Comparison of ENCODE assay signal across 20 cellular contexts in genomic region chr10:77308084-77308732, GRCh38.
"Had no signal": no experiment of that assay in that cellular context is flagged by ENCODE, and none has a peak within 500 bp of the region (broad histone marks: within the 10 kb centered on the region; RNA-seq: fewer than 3 reads in every experiment).

No MANE protein-coding gene starts in this region.

- DNase-seq: activated CD4-positive, alpha-beta T cell treated with anti-CD3 and anti-CD28 coated beads, Interleukin-2, amount 50 U/mL, for 48 hours; activated CD4-positive, CD25-positive, alpha-beta regulatory T cell treated with anti-CD3 and anti-CD28 coated beads, Interleukin-2, amount 50 U/mL, for 72 hours; activated CD8-positive, alpha-beta memory T cell treated with anti-CD3 and anti-CD28 coated beads, Interleukin-2, amount 10 ng/mL, durations not matched to agents 7 days and 5 days; activated gamma-delta T cell; activated T-cell treated with anti-CD3 and anti-CD28 coated beads, Interleukin-2, amount 50 U/mL, for 24 hours; brain microvascular endothelial cell; cerebellar nuclear complex; erythroblast; glutamatergic neuron; mammary epithelial cell; natural killer cell; occipital lobe; stimulated activated CD4-positive, alpha-beta T cell treated with anti-CD3 and anti-CD28 coated beads, Interleukin-4, amount 100 ng/mL, for 1 hour; stimulated activated CD8-positive, alpha-beta memory T cell treated with anti-CD3 and anti-CD28 coated beads, Interleukin-4, amount 100 ng/mL, for 48 hours; stomach; T-helper 2 cell had no signal

- H3K36me3 Mint-ChIP-seq: activated CD8-positive, alpha-beta memory T cell treated with anti-CD3 and anti-CD28 coated beads, Interleukin-2, amount 10 ng/mL, durations not matched to agents 7 days and 5 days; activated naive CD8-positive, alpha-beta T cell; natural killer cell had no signal

- H3K27ac ChIP-seq: brain microvascular endothelial cell had no signal

- H3K4me1 Mint-ChIP-seq: activated CD8-positive, alpha-beta memory T cell treated with anti-CD3 and anti-CD28 coated beads, Interleukin-2, amount 10 ng/mL, durations not matched to agents 7 days and 5 days had no signal

- H3K9me3 ChIP-seq: stomach, uterus had no signal

- ATAC-seq: activated CD8-positive, alpha-beta memory T cell treated with anti-CD3 and anti-CD28 coated beads, Interleukin-2, amount 10 ng/mL, durations not matched to agents 7 days and 5 days; left lobe of liver; natural killer cell had no signal

- H3K4me3 ChIP-seq: stomach, uterus had no signal

- H3K9me3 Mint-ChIP-seq: activated T-cell treated with anti-CD3 and anti-CD28 coated beads, Interleukin-2, amount 50 U/mL, for 24 hours; dendritic cell treated with granulocyte-macrophage colony-stimulating factor and Interleukin-4, amounts not matched to agents 40 ng/mL and 50 ng/mL, for 4 days had no signal

- H3K4me3 Mint-ChIP-seq: activated CD8-positive, alpha-beta memory T cell treated with anti-CD3 and anti-CD28 coated beads, Interleukin-2, amount 10 ng/mL, durations not matched to agents 7 days and 5 days; activated naive CD8-positive, alpha-beta T cell; activated T-cell treated with anti-CD3 and anti-CD28 coated beads, Interleukin-2, amount 50 U/mL, for 24 hours; dendritic cell treated with granulocyte-macrophage colony-stimulating factor and Interleukin-4, amounts not matched to agents 40 ng/mL and 50 ng/mL, for 4 days; natural killer cell had no signal

- H3K27ac Mint-ChIP-seq: activated CD8-positive, alpha-beta memory T cell treated with anti-CD3 and anti-CD28 coated beads, Interleukin-2, amount 10 ng/mL, durations not matched to agents 7 days and 5 days; activated naive CD8-positive, alpha-beta T cell; activated T-cell treated with anti-CD3 and anti-CD28 coated beads, Interleukin-2, amount 50 U/mL, for 24 hours; dendritic cell treated with granulocyte-macrophage colony-stimulating factor and Interleukin-4, amounts not matched to agents 40 ng/mL and 50 ng/mL, for 4 days; natural killer cell had no signal

- H3K36me3 ChIP-seq: brain microvascular endothelial cell, stomach, uterus had no signal

- H3K27me3 ChIP-seq: brain microvascular endothelial cell, stomach, uterus had no signal
